Comparison of ENCODE assay signal across 7 cellular contexts in genomic region chr15:63157891-63158431, GRCh38. TPM values are rescaled to one million over a fixed set of nuclear protein-coding genes. Genes with fewer than 3 reads are reported as not detected.
DNase-seq lines count a peak whose midpoint lies in the region; ATAC-seq lines count a peak whose summit lies in the region.

No MANE protein-coding gene starts in this region.

- peak overlapping the region; percentile 100 for H3K4me3 ChIP-seq in naive thymus-derived CD4-positive, alpha-beta T cell (ENCODE audit: low read length)

- peak overlapping the region; percentile 88 for H3K27ac Mint-ChIP-seq in activated CD4-positive, alpha-beta memory T cell treated with anti-CD3 and anti-CD28 coated beads, Interleukin-2, amount 10 ng/mL, durations not matched to agents 7 days and 5 days
- peak overlapping the region; percentile 86 to 98 (median 93) for H3K27ac Mint-ChIP-seq in naive thymus-derived CD4-positive, alpha-beta T cell

- intact Hi-C loops in naive thymus-derived CD4-positive, alpha-beta T cell (cut with micrococcal nuclease): loop anchor here (1.0 to 5.0 kb wide), 10 partner anchors 15 to 130 kb away; partner anchors contain the start of genes APH1B (in 2 of the 2), LACTB (in 2 of the 2) and RAB8B (in 1 of the 2)

- POLR2A ChIA-PET in activated CD4-positive, alpha-beta memory T cell treated with anti-CD3 and anti-CD28 coated beads, Interleukin-2, amount 10 ng/mL, durations not matched to agents 7 days and 5 days (lab: Charles Lee): interaction anchor here (0.6 to 4.1 kb wide), 24 partner anchors 8 to 1230 kb away, joined by 3 to 56 read pairs (median 4); partner anchors contain the start of genes CIAO2A, RAB8B and TRIP4
- POLR2A ChIA-PET in naive thymus-derived CD4-positive, alpha-beta T cell (lab: Charles Lee): interaction anchor here (0.7 to 5.3 kb wide), 20 partner anchors 9 to 935 kb away, joined by 3 to 49 read pairs (median 4); partner anchors contain the start of genes APH1B and RAB8B

- CTCF ChIA-PET in activated CD4-positive, alpha-beta memory T cell treated with anti-CD3 and anti-CD28 coated beads, Interleukin-2, amount 10 ng/mL, durations not matched to agents 7 days and 5 days (lab: Charles Lee): interaction anchor here (0.8 to 1.8 kb wide), 7 partner anchors 22 to 110 kb away, joined by 3 to 14 read pairs (median 4); no protein-coding TSS in a partner anchor
- CTCF ChIA-PET in naive thymus-derived CD4-positive, alpha-beta T cell (lab: Charles Lee): interaction anchor here (0.8 to 1.4 kb wide), 3 partner anchors 13 to 74 kb away, joined by 3 to 4 read pairs (median 3); no protein-coding TSS in a partner anchor

- no peaks in the 10 kb centered on the region for H3K9me3 Mint-ChIP-seq in activated CD4-positive, alpha-beta memory T cell treated with anti-CD3 and anti-CD28 coated beads, Interleukin-2, amount 10 ng/mL, durations not matched to agents 7 days and 5 days
- H3K9me3 Mint-ChIP-seq in naive thymus-derived CD4-positive, alpha-beta T cell: no peaks in the 10 kb centered on the region

- H3K36me3 ChIP-seq in KOPT-K1 (ENCODE audit: insufficient read depth, low read length): peaks cover 5% of the 10 kb centered on the region; the same call in 1 of the 2 replicates
- peaks cover 0 to 9% (median 0%) of the 10 kb centered on the region in 3 experiments for H3K36me3 ChIP-seq in naive thymus-derived CD4-positive, alpha-beta T cell (ENCODE audit: control insufficient read depth in 2 of 3, insufficient read depth in 3 of 3, low read length in 3 of 3)

- H3K36me3 Mint-ChIP-seq in activated CD4-positive, alpha-beta memory T cell treated with anti-CD3 and anti-CD28 coated beads, Interleukin-2, amount 10 ng/mL, durations not matched to agents 7 days and 5 days (ENCODE audit: low read depth): peaks cover 32% of the 10 kb centered on the region
- peaks cover 0 to 24% (median 5%) of the 10 kb centered on the region in 5 donors for H3K36me3 Mint-ChIP-seq in naive thymus-derived CD4-positive, alpha-beta T cell

- ATAC-seq in GM21367 (IDR thresholded peaks at IDR 0.05; ENCODE audit: unreplicated experiment) (peak; percentile 11), HG03159 (IDR thresholded peaks at IDR 0.05; ENCODE audit: unreplicated experiment) (no peak)
- ATAC-seq in naive thymus-derived CD4-positive, alpha-beta T cell: peak; percentile 50

- peaks cover 22% of the 10 kb centered on the region for H3K4me1 Mint-ChIP-seq in activated CD4-positive, alpha-beta memory T cell treated with anti-CD3 and anti-CD28 coated beads, Interleukin-2, amount 10 ng/mL, durations not matched to agents 7 days and 5 days
- peaks cover 4 to 35% (median 25%) of the 10 kb centered on the region in 7 donors for H3K4me1 Mint-ChIP-seq in naive thymus-derived CD4-positive, alpha-beta T cell

- peak; percentile 90 for DNase-seq in ELR (ENCODE audit: low read depth)
- DNase-seq in activated CD4-positive, alpha-beta memory T cell treated with anti-CD3 and anti-CD28 coated beads, Interleukin-2, amount 10 ng/mL, durations not matched to agents 7 days and 5 days: peak; percentile 40
- DNase-seq in fibroblast of peridontal ligament (ENCODE audit: extremely low read depth): peak; percentile 85
- peak in 4 of 9 donors; percentile 16 to 42 (median 29) for DNase-seq in naive thymus-derived CD4-positive, alpha-beta T cell

- no peaks in the 10 kb centered on the region for H3K9me3 ChIP-seq in KOPT-K1 (ENCODE audit: insufficient read depth, low read length, poor library complexity, severe bottlenecking)
- H3K9me3 ChIP-seq in naive thymus-derived CD4-positive, alpha-beta T cell (ENCODE audit: control insufficient read depth in 2 of 3, low read length in 3 of 3): no peaks in the 10 kb centered on the region

- no peaks in the 10 kb centered on the region for H3K27me3 ChIP-seq in naive thymus-derived CD4-positive, alpha-beta T cell (ENCODE audit: control insufficient read depth in 2 of 2, insufficient read depth in 2 of 2, low read length in 2 of 2)

- H3K27me3 Mint-ChIP-seq in activated CD4-positive, alpha-beta memory T cell treated with anti-CD3 and anti-CD28 coated beads, Interleukin-2, amount 10 ng/mL, durations not matched to agents 7 days and 5 days: peaks cover under 1% of the 10 kb centered on the region
- H3K27me3 Mint-ChIP-seq in naive thymus-derived CD4-positive, alpha-beta T cell: no peaks in the 10 kb centered on the region

- peaks cover 10 to 11% of the 10 kb centered on the region in 2 donors for H3K4me1 ChIP-seq in naive thymus-derived CD4-positive, alpha-beta T cell (ENCODE audit: control insufficient read depth in 2 of 2, insufficient read depth in 2 of 2, low read length in 2 of 2)

- H3K27ac ChIP-seq in KOPT-K1 (ENCODE audit: low read depth, low read length, poor library complexity, severe bottlenecking): peak overlapping the region; percentile 66
- H3K27ac ChIP-seq in naive thymus-derived CD4-positive, alpha-beta T cell (ENCODE audit: low read depth, low read length): peak overlapping the region; percentile 86

- H3K4me3 Mint-ChIP-seq in activated CD4-positive, alpha-beta memory T cell treated with anti-CD3 and anti-CD28 coated beads, Interleukin-2, amount 10 ng/mL, durations not matched to agents 7 days and 5 days: peak overlapping the region; percentile 80
- peak overlapping the region; percentile 86 to 100 (median 97) for H3K4me3 Mint-ChIP-seq in naive thymus-derived CD4-positive, alpha-beta T cell

RNA-seq across cellular contexts. Expression of gene RPS27L, which starts 0.7 kb away (rescaled TPM):
- 100 to 1,000 TPM; 171 to 173 TPM for total RNA-seq in activated CD4-positive, alpha-beta memory T cell treated with anti-CD3 and anti-CD28 coated beads, Interleukin-2, amount 10 ng/mL, durations not matched to agents 7 days and 5 days
- 100 to 1,000 TPM in 3 of 5 experiments, 10 to 100 TPM in 2; 38.7 to 248 (median 111) TPM for total RNA-seq in naive thymus-derived CD4-positive, alpha-beta T cell
- 100 to 1,000 TPM in 1 of 2 donors, 10 to 100 TPM in 1; 86.8 to 224 TPM for polyA plus RNA-seq in naive thymus-derived CD4-positive, alpha-beta T cell

RNA-seq across cellular contexts. Expression of gene RAB8B, which starts 31.4 kb away (rescaled TPM):
- 100 to 1,000 TPM; 133 to 139 TPM for total RNA-seq in activated CD4-positive, alpha-beta memory T cell treated with anti-CD3 and anti-CD28 coated beads, Interleukin-2, amount 10 ng/mL, durations not matched to agents 7 days and 5 days
- total RNA-seq in naive thymus-derived CD4-positive, alpha-beta T cell: 100 to 1,000 TPM in 1 of 5 experiments, 10 to 100 TPM in 4; 37.2 to 100 (median 71.3) TPM
- 10 to 100 TPM; 30.4 to 32.0 TPM for polyA plus RNA-seq in naive thymus-derived CD4-positive, alpha-beta T cell

RNA-seq across cellular contexts. Expression of gene LACTB, which starts 36.3 kb away (rescaled TPM):
- 10 to 100 TPM; 12.7 to 14.0 TPM for total RNA-seq in activated CD4-positive, alpha-beta memory T cell treated with anti-CD3 and anti-CD28 coated beads, Interleukin-2, amount 10 ng/mL, durations not matched to agents 7 days and 5 days
- 10 to 100 TPM in 4 of 5 experiments, 1 to 10 TPM in 1; 9.8 to 23.2 (median 10.7) TPM for total RNA-seq in naive thymus-derived CD4-positive, alpha-beta T cell
- polyA plus RNA-seq in naive thymus-derived CD4-positive, alpha-beta T cell: 10 to 100 TPM in 1 of 2 donors, 1 to 10 TPM in 1; 8.2 to 10.3 TPM
